ENCODE assay signal across 9 cellular contexts in genomic region chr10:59678884-59679301, GRCh38.
A peak's percentile ranks its signal among the peaks of the same experiment; 100 is the strongest.
DNase-seq lines count a peak whose midpoint lies in the region; ATAC-seq lines count a peak whose summit lies in the region.
"Had no signal": no experiment of that assay in that cellular context is flagged by ENCODE, and none has a peak within 500 bp of the region (broad histone marks: within the 10 kb centered on the region; RNA-seq: fewer than 3 reads in every experiment).

No MANE protein-coding gene starts in this region.

- DNase-seq in ELR (ENCODE audit: low read depth) (peak; percentile 0), epithelial cell of prostate (ENCODE audit: low read depth, low spot score) (peak; percentile 91), activated gamma-delta T cell treated with Interleukin-2 at 50 U/mL for 16 hours (no peak), NCI-H2081 (lab: John Stamatoyannopoulos, UW) (no peak), DMS53 (lab: John Stamatoyannopoulos, UW) (no peak)
- DNase-seq: T1000 had no signal

- H3K27ac ChIP-seq in epithelial cell of prostate: peak overlapping the region; percentile 89

- ATAC-seq in GM21423 (IDR thresholded peaks at IDR 0.05; ENCODE audit: unreplicated experiment): peak; percentile 68
- peak; percentile 50 for ATAC-seq in HG03469 (IDR thresholded peaks at IDR 0.05; ENCODE audit: unreplicated experiment)
- no peak for ATAC-seq in HG03280 (IDR thresholded peaks at IDR 0.05; ENCODE audit: unreplicated experiment)

Comparison
In these comparisons a context has a peak if more than half of its experiments do, and no peak if none do; other contexts are left out.
1. DNase-seq: peak in ELR (single experiment) and epithelial cell of prostate (single experiment); none in activated gamma-delta T cell treated with Interleukin-2 at 50 U/mL for 16 hours (single experiment), NCI-H2081 (0 of 2) and DMS53 (single experiment).